In the genomic region with DNA sequence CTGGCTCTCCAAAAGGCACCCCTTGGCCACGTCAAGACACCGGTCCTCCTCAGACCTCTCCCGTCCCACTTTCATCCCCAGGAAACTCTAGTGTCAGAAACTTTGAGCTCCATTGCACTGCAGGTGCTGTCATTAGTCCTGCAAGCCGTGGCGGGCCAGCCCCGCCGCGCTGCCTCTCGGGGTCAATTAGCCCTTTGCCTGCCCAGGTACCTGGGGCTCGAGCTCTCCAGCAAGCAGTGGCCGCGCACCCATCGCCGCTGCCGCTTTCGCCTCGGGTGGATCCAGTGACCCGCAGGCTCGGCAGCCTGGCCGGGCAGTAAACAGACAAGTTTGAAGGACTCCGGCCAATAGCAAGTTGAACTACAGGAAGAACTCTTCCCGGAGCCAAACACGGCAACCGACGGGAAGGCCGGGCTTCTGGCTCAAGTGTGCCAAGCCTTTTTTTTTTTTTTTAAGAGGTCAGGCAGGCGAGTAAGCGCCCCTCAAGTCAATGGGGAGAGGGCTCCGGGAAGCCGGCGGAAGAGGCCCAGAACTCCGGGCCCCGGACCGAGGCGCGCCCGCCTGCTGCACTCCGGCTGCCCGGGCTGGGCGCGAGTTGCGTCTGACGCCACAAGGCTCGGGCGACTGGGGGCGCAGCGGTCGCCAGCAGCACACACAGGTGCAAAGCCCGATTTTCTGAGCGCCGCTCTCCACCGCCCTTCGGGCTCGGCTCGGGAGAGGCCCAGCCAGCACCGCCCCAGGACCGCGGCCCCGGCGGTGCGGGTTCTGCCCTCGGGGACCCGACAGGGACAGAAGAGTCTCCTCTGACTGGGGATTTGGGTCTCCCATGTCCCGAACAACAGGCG, we compare ENCODE assay signal across 8 cellular contexts. TPM values are rescaled to one million over a fixed set of nuclear protein-coding genes. Genes with fewer than 3 reads are reported as not detected.
DNase-seq lines count a peak whose midpoint lies in the region; ATAC-seq and TF ChIP-seq lines count a peak whose summit lies in the region.

No MANE protein-coding gene starts in this region.

- H3K27me3 ChIP-seq in psoas muscle (ENCODE audit: insufficient read depth in 3 of 3, low read length in 2 of 3), result no peaks in the 10 kb centered on the region

- peaks cover 5% of the 10 kb centered on the region for H3K4me1 Mint-ChIP-seq in activated naive CD8-positive, alpha-beta T cell treated with anti-CD3 and anti-CD28 coated beads, Interleukin-2, amount 10 ng/mL, durations not matched to agents 7 days and 5 days

- H3K36me3 Mint-ChIP-seq in activated naive CD8-positive, alpha-beta T cell treated with anti-CD3 and anti-CD28 coated beads, Interleukin-2, amount 10 ng/mL, durations not matched to agents 7 days and 5 days, result peaks cover 1% of the 10 kb centered on the region

- H3K27ac Mint-ChIP-seq in activated naive CD8-positive, alpha-beta T cell treated with anti-CD3 and anti-CD28 coated beads, Interleukin-2, amount 10 ng/mL, durations not matched to agents 7 days and 5 days, result no peak overlapping the region

- DNase-seq in HEK293T (ENCODE audit: extremely low spot score) (peak; percentile 10), hepatic stellate cell (ENCODE audit: low spot score) (peak; percentile 6), psoas muscle (peak; percentile 19 to 72), NCI-H2196 (lab: John Stamatoyannopoulos, UW; ENCODE audit: unreplicated experiment) (no peak), COLO829 (ENCODE audit: low spot score) (no peak)
- DNase-seq in activated naive CD8-positive, alpha-beta T cell treated with anti-CD3 and anti-CD28 coated beads, Interleukin-2, amount 10 ng/mL, durations not matched to agents 7 days and 5 days, result peak; percentile 36
- no peak for DNase-seq in activated CD4-positive, CD25-positive, alpha-beta regulatory T cell treated with anti-CD3 and anti-CD28 coated beads, Interleukin-2, amount 50 U/mL, for 72 hours

- TF ChIP-seq CTCF in C4-2B (conservative IDR thresholded peaks at IDR 0.05) (no peak), psoas muscle (IDR thresholded peaks at IDR 0.05) (no peak)

- ATAC-seq in activated naive CD8-positive, alpha-beta T cell treated with anti-CD3 and anti-CD28 coated beads, Interleukin-2, amount 10 ng/mL, durations not matched to agents 7 days and 5 days (ENCODE audit: low read depth), result peak; percentile 45
- ATAC-seq in psoas muscle, result peak; percentile 56 to 81 (median 74)

- H3K9me3 Mint-ChIP-seq in activated naive CD8-positive, alpha-beta T cell treated with anti-CD3 and anti-CD28 coated beads, Interleukin-2, amount 10 ng/mL, durations not matched to agents 7 days and 5 days, result no peaks in the 10 kb centered on the region

- H3K27ac ChIP-seq in C4-2B (peak overlapping the region; percentile 36), psoas muscle (peak overlapping the region; percentile 83)

- intact Hi-C loops in psoas muscle (cut with DNase I), result no loop called here

- 0% methylated on average over 49 to 65 of the region's 65 CpGs for WGBS in psoas muscle, 3 donors

- H3K4me3 Mint-ChIP-seq in activated naive CD8-positive, alpha-beta T cell treated with anti-CD3 and anti-CD28 coated beads, Interleukin-2, amount 10 ng/mL, durations not matched to agents 7 days and 5 days, result peak overlapping the region; percentile 53

- H3K4me1 ChIP-seq in psoas muscle, result peaks cover 18% of the 10 kb centered on the region

- no peaks in the 10 kb centered on the region for H3K9me3 ChIP-seq in psoas muscle

- H3K36me3 ChIP-seq in psoas muscle (ENCODE audit: insufficient read depth in 1 of 2, low read depth in 1 of 2), result no peaks in the 10 kb centered on the region

- H3K4me3 ChIP-seq in psoas muscle, result peak overlapping the region; percentile 91

- H3K27me3 Mint-ChIP-seq in activated naive CD8-positive, alpha-beta T cell treated with anti-CD3 and anti-CD28 coated beads, Interleukin-2, amount 10 ng/mL, durations not matched to agents 7 days and 5 days, result peaks cover 71% of the 10 kb centered on the region

- CTCF ChIA-PET in HEK293T (lab: Yijun Ruan, JAX), result no interaction called here

- POLR2A ChIA-PET in HEK293T (lab: Yijun Ruan, JAX), result no interaction called here
- POLR2A ChIA-PET in activated naive CD8-positive, alpha-beta T cell treated with anti-CD3 and anti-CD28 coated beads, Interleukin-2, amount 10 ng/mL, durations not matched to agents 7 days and 5 days (lab: Charles Lee), result no interaction called here

TF ChIP-seq in HEK293T, 16 proteins besides CTCF, POLR2A, EP300 and RAD21:
- TF ChIP-seq ZNF384 (IDR thresholded peaks at IDR 0.05) (0 out of 2 replicates have a peak, but pooled peaks have one; percentile 6), FOXK2 (IDR thresholded peaks at IDR 0.05) (no peak)
TF ChIP-seq in HEK293T: peak in this region for 1.

RNA-seq across cellular contexts. Expression of gene ERBB4, which starts 1.1 kb away (rescaled TPM):
- not detected for total RNA-seq in activated naive CD8-positive, alpha-beta T cell treated with anti-CD3 and anti-CD28 coated beads, Interleukin-2, amount 10 ng/mL, durations not matched to agents 7 days and 5 days
- 1 to 10 TPM; 2.0 to 7.5 (median 3.5) TPM for total RNA-seq in psoas muscle
- under 1 TPM; 0.07 to 0.44 (median 0.25) TPM for polyA plus RNA-seq in psoas muscle

Comparison
In these comparisons a context has a peak if more than half of its experiments do, and no peak if none do; other contexts are left out.
1. DNase-seq: peak in HEK293T (single experiment), activated naive CD8-positive, alpha-beta T cell treated with anti-CD3 and anti-CD28 coated beads, Interleukin-2, amount 10 ng/mL, durations not matched to agents 7 days and 5 days (single experiment), hepatic stellate cell (single experiment) and psoas muscle (2 of 2); none in NCI-H2196 (single experiment), COLO829 (single experiment) and activated CD4-positive, CD25-positive, alpha-beta regulatory T cell treated with anti-CD3 and anti-CD28 coated beads, Interleukin-2, amount 50 U/mL, for 72 hours (single experiment).